ENCODE assay signal across 2 cellular contexts in the genomic region with DNA sequence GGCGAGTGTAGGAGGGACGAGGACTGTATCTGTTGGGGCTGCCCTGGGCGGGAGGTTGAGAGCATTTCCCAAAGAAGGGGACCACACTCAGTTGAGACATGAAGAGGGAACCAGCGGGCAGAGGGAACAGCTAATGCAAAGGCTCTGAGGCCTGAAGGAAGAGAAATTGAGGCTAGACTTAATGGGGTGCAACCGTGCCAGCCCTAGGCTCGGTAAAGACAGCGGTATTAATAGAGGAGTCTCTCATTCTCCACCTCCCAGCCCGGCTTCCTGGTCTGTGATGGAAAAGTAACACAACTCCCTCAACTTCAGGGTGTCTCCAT.
TF ChIP-seq lines count a peak whose summit lies in the region.

No MANE protein-coding gene starts in this region.

TF ChIP-seq in SK-N-SH, 30 proteins besides CTCF, POLR2A, EP300 and RAD21 (continued from another document):
- TF ChIP-seq, protein P1, sequence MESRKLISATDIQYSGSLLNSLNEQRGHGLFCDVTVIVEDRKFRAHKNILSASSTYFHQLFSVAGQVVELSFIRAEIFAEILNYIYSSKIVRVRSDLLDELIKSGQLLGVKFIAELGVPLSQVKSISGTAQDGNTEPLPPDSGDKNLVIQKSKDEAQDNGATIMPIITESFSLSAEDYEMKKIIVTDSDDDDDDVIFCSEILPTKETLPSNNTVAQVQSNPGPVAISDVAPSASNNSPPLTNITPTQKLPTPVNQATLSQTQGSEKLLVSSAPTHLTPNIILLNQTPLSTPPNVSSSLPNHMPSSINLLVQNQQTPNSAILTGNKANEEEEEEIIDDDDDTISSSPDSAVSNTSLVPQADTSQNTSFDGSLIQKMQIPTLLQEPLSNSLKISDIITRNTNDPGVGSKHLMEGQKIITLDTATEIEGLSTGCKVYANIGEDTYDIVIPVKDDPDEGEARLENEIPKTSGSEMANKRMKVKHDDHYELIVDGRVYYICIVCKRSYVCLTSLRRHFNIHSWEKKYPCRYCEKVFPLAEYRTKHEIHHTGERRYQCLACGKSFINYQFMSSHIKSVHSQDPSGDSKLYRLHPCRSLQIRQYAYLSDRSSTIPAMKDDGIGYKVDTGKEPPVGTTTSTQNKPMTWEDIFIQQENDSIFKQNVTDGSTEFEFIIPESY (IDR thresholded peaks at IDR 0.05; ENCODE audit: borderline replicate concordance, low read depth), result no peak
- TF ChIP-seq FOXM1 (IDR thresholded peaks at IDR 0.05; ENCODE audit: low read depth) (no peak), SMC3 (IDR thresholded peaks at IDR 0.05; ENCODE audit: low read depth, low read length) (no peak), NRF1 (IDR thresholded peaks at IDR 0.05; ENCODE audit: low read depth, low read length) (no peak), IRF3 (IDR thresholded peaks at IDR 0.05; ENCODE audit: low read depth, low read length) (no peak), POLR2AphosphoS5 (IDR thresholded peaks at IDR 0.05; ENCODE audit: low read depth, low read length) (no peak), PBX3 (IDR thresholded peaks at IDR 0.05) (no peak), MEF2A (IDR thresholded peaks at IDR 0.05; ENCODE audit: borderline replicate concordance, low read depth) (no peak), NFIC (IDR thresholded peaks at IDR 0.05; ENCODE audit: borderline replicate concordance) (no peak), USF2 (IDR thresholded peaks at IDR 0.05; ENCODE audit: borderline replicate concordance, low read depth, low read length) (no peak), TCF12 (IDR thresholded peaks at IDR 0.05) (no peak), FOXJ3 (CRISPR knock-in tag; IDR thresholded peaks at IDR 0.05) (no peak)

TF ChIP-seq in SK-N-SH treated with all-trans-retinoic acid at 6 μM for 48 hours, 23 proteins besides CTCF, POLR2A, EP300 and RAD21 (continued from another document):
- TF ChIP-seq CREB5 (CRISPR knock-in tag; IDR thresholded peaks at IDR 0.05; ENCODE audit: low read depth), result no peak
- no peak for TF ChIP-seq PPARA (CRISPR knock-in tag; IDR thresholded peaks at IDR 0.05; ENCODE audit: borderline replicate concordance)
- no peak for TF ChIP-seq RARB (CRISPR knock-in tag; IDR thresholded peaks at IDR 0.05)
- TF ChIP-seq ZNF565 (CRISPR knock-in tag; conservative IDR thresholded peaks at IDR 0.05; ENCODE audit: low read depth), result no peak
- TF ChIP-seq TSHZ2 (CRISPR knock-in tag; IDR thresholded peaks at IDR 0.05), result no peak
- no peak for TF ChIP-seq ZNF8 (CRISPR knock-in tag; IDR thresholded peaks at IDR 0.05)
